ENCODE assay signal across 8 cellular contexts in the genomic region with DNA sequence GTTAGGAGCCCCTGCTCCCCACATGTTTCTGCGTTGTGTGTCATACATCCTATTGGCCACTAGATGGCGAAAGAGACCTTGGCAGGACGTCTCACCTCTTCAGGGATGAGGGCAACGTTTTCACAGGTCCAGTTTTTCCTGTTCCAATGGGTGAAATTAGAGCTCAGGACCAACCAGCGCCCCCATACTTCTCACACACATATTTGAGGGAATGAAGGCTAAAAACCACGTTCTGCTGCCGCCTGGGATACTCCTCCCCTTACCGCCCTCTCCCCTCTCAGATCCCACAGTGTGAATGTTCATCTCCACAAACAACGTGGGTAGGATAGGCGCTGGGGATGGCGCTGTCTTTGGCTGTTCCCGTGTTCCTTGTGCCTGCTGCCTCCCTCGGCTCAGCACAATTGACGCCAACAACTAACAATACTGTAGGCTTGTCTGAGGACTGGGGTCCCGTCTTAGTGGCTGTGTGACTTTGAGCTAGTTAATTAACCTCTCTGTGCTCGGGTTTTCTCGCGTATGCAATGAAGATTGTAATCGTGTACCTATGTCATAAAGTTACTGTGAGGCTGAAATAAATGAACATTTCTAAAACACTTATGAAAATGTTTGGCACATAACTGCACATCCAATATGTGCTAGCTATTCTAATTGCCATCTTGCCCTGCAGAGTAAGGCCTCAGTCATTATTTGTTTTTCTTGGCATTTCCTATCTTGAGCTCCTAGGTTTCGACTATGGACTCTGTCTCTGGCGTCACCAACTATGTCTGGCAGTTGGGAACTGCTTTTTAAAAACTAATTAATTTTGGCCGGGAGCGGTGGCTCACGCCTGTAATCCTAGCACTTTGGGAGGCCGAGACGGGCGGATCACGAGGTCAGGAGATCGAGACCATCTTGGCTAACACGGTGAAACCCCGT.
DNase-seq lines count a peak whose midpoint lies in the region; ATAC-seq, FAIRE-seq and TF ChIP-seq lines count a peak whose summit lies in the region.

No MANE protein-coding gene starts in this region.

- H3K79me2 ChIP-seq in parathyroid adenoma, result no peaks in the 10 kb centered on the region

- H3K9me3 ChIP-seq in parathyroid adenoma (ENCODE audit: control insufficient read depth, low read length), result no peaks in the 10 kb centered on the region

- ATAC-seq in HG02973 (IDR thresholded peaks at IDR 0.05; ENCODE audit: unreplicated experiment), result peak; percentile 78
- peak; percentile 66 for ATAC-seq in activated CD8-positive, alpha-beta memory T cell treated with anti-CD3 and anti-CD28 coated beads, Interleukin-2, amount 10 ng/mL, durations not matched to agents 7 days and 5 days
- ATAC-seq in GM18520 (IDR thresholded peaks at IDR 0.05; ENCODE audit: unreplicated experiment), result no peak

- peak; percentile 68 for TF ChIP-seq CTCF in CD14-positive monocyte (IDR thresholded peaks at IDR 0.05)
- peak; percentile 74 for TF ChIP-seq CTCF in parathyroid adenoma (IDR thresholded peaks at IDR 0.05)

- peak; percentile 98 for FAIRE-seq in GM12892 (lab: Jason Lieb, UNC)

- peaks cover 0 to 3% (median 0%) of the 10 kb centered on the region in 7 donors for H3K9me3 Mint-ChIP-seq in CD14-positive monocyte
- H3K9me3 Mint-ChIP-seq in activated CD8-positive, alpha-beta memory T cell treated with anti-CD3 and anti-CD28 coated beads, Interleukin-2, amount 10 ng/mL, durations not matched to agents 7 days and 5 days (ENCODE audit: low read depth), result no peaks in the 10 kb centered on the region

- TF ChIP-seq POLR2A in GM12892 (IDR thresholded peaks at IDR 0.05; ENCODE audit: low read depth, low read length), result no peak

- H3K27ac ChIP-seq in parathyroid adenoma, result no peak overlapping the region

- no peaks in the 10 kb centered on the region for H3K36me3 ChIP-seq in parathyroid adenoma (ENCODE audit: control insufficient read depth, insufficient read depth, low read length)

- no peaks in the 10 kb centered on the region for H3K27me3 ChIP-seq in parathyroid adenoma (ENCODE audit: control insufficient read depth, insufficient read depth, low read length)

- peaks cover 7% of the 10 kb centered on the region for H3K4me1 Mint-ChIP-seq in CD14-positive monocyte
- peaks cover 7% of the 10 kb centered on the region for H3K4me1 Mint-ChIP-seq in activated CD8-positive, alpha-beta memory T cell treated with anti-CD3 and anti-CD28 coated beads, Interleukin-2, amount 10 ng/mL, durations not matched to agents 7 days and 5 days

- no peak overlapping the region for H3K4me3 Mint-ChIP-seq in CD14-positive monocyte
- no peak overlapping the region for H3K4me3 Mint-ChIP-seq in activated CD8-positive, alpha-beta memory T cell treated with anti-CD3 and anti-CD28 coated beads, Interleukin-2, amount 10 ng/mL, durations not matched to agents 7 days and 5 days

- intact Hi-C loops in CD14-positive monocyte (cut with micrococcal nuclease), result loop anchor here (10.0 kb wide), 1 partner anchor 793 kb away; no protein-coding TSS in a partner anchor

- no peaks in the 10 kb centered on the region for H3K4me1 ChIP-seq in parathyroid adenoma

- CTCF ChIA-PET in activated CD8-positive, alpha-beta memory T cell treated with anti-CD3 and anti-CD28 coated beads, Interleukin-2, amount 10 ng/mL, durations not matched to agents 7 days and 5 days (lab: Charles Lee), result interaction anchor here (0.6 to 2.0 kb wide), 16 partner anchors 9 to 771 kb away, joined by 3 to 12 read pairs (median 4); partner anchors contain the start of genes RAP2C and STK26

- no peaks in the 10 kb centered on the region for H3K36me3 Mint-ChIP-seq in CD14-positive monocyte
- no peaks in the 10 kb centered on the region for H3K36me3 Mint-ChIP-seq in activated CD8-positive, alpha-beta memory T cell treated with anti-CD3 and anti-CD28 coated beads, Interleukin-2, amount 10 ng/mL, durations not matched to agents 7 days and 5 days

- no peak overlapping the region for H3K4me2 ChIP-seq in parathyroid adenoma (ENCODE audit: low read length)

- H3K4me3 ChIP-seq in parathyroid adenoma (ENCODE audit: low read depth, low read length), result no peak overlapping the region

- H3K27me3 Mint-ChIP-seq in CD14-positive monocyte (ENCODE audit: low read depth in 3 of 3), result peaks cover 0 to 50% (median 0%) of the 10 kb centered on the region in 3 donors
- no peaks in the 10 kb centered on the region for H3K27me3 Mint-ChIP-seq in activated CD8-positive, alpha-beta memory T cell treated with anti-CD3 and anti-CD28 coated beads, Interleukin-2, amount 10 ng/mL, durations not matched to agents 7 days and 5 days

- DNase-seq in CD14-positive monocyte (ENCODE audit: low spot score) (no peak), GM12892 (ENCODE audit: insufficient read length) (peak; percentile 44), NCI-H2171 treated with DMSO at 0.1 percent for 48 hours (lab: John Stamatoyannopoulos, UW) (peak; percentile 38), foreskin melanocyte (peak; percentile 19)
- DNase-seq in activated CD8-positive, alpha-beta memory T cell treated with anti-CD3 and anti-CD28 coated beads, Interleukin-2, amount 10 ng/mL, durations not matched to agents 7 days and 5 days, result peak; percentile 41

- no peak overlapping the region for H2AFZ ChIP-seq in parathyroid adenoma

- no peak overlapping the region for H3K27ac Mint-ChIP-seq in CD14-positive monocyte
- H3K27ac Mint-ChIP-seq in activated CD8-positive, alpha-beta memory T cell treated with anti-CD3 and anti-CD28 coated beads, Interleukin-2, amount 10 ng/mL, durations not matched to agents 7 days and 5 days, result no peak overlapping the region

- no peak overlapping the region for H3K9ac ChIP-seq in parathyroid adenoma
